18 cellular contexts compared by ENCODE assay signal in the genomic region with DNA sequence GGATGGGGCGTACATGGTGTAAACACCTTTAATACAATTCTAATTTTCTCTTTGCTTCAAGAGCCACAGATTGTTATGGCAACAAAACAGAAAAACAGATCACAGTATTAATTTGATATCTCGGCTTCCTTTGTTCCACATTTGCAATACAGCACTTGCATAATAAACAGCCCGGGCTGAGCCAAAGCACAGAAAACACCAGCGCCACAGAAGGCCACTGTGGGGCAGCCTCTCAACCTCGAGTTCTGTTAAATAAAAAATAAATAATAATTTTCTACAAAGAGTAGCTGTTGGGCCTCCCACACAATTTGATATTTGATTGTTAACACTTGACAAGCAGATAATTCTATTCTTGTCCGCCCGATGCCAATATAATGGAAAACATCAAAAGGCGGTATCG.
DNase-seq lines count a peak whose midpoint lies in the region; ATAC-seq, FAIRE-seq and TF ChIP-seq lines count a peak whose summit lies in the region.
"Had no signal": no experiment of that assay in that cellular context is flagged by ENCODE, and none has a peak within 500 bp of the region (broad histone marks: within the 10 kb centered on the region; RNA-seq: fewer than 3 reads in every experiment).

No MANE protein-coding gene starts in this region.

- H4K20me1 ChIP-seq in H9 (ENCODE audit: control insufficient read depth, insufficient read depth, insufficient read length) = no peaks in the 10 kb centered on the region

- H2AFZ ChIP-seq in H9 (ENCODE audit: low read length) = no peak overlapping the region

- H3K9ac ChIP-seq in H9 (ENCODE audit: extremely low read depth, insufficient read length, low read length) = no peak overlapping the region

- no peaks in the 10 kb centered on the region for H3K79me2 ChIP-seq in H9 (ENCODE audit: insufficient read depth, low read length)

- no peak overlapping the region for H3K4me3 Mint-ChIP-seq in H9
- H3K4me3 Mint-ChIP-seq: B cell; CD8-positive, alpha-beta T cell had no signal

- WGBS in H9 (ENCODE audit: extremely low coverage, insufficient read length, low lambda C conversion rate) = no CpG with 5 or more reads among the region's 9 CpGs
- WGBS in adrenal gland, 4 donors = 54 to 65% (median 58%) methylated on average over 9 of the region's 9 CpGs

- peaks cover 20 to 26% of the 10 kb centered on the region in 2 experiments for H3K9me3 Mint-ChIP-seq in H9
- H3K9me3 Mint-ChIP-seq: CD8-positive, alpha-beta T cell had no signal

- no peak overlapping the region for H4K91ac ChIP-seq in H9 (ENCODE audit: insufficient read length, low read depth, low read length)

- no peak for ATAC-seq in GM18498 (IDR thresholded peaks at IDR 0.05; ENCODE audit: unreplicated experiment)
- ATAC-seq: CD8-positive, alpha-beta T cell had no signal

- intact Hi-C loops in adrenal gland (cut with DNase I) = no loop called here

- no peak overlapping the region for H4K5ac ChIP-seq in H9 (ENCODE audit: insufficient read length, low read depth, low read length)

- H3K56ac ChIP-seq in H9 (ENCODE audit: insufficient read length, low read depth, low read length) = no peak overlapping the region

- TF ChIP-seq CTCF in H9 (conservative IDR thresholded peaks at IDR 0.05) (peak; percentile 34; the same call in 1 of the 3 replicates), adrenal gland (IDR thresholded peaks at IDR 0.05) (no peak)

- no peak overlapping the region for H3T11ph ChIP-seq in H9 (ENCODE audit: low read length)

- peaks cover 0 to 16% (median 2%) of the 10 kb centered on the region in 3 experiments; a peak in 4 of 7 replicates for H3K36me3 Mint-ChIP-seq in H9 (ENCODE audit: insufficient read depth in 1 of 3, low read depth in 3 of 3)
- H3K36me3 Mint-ChIP-seq: CD8-positive, alpha-beta T cell had no signal

- no peak overlapping the region for H3K27ac Mint-ChIP-seq in H9
- H3K27ac Mint-ChIP-seq: B cell; CD8-positive, alpha-beta T cell had no signal

- H3K23me2 ChIP-seq in H9 (ENCODE audit: insufficient read length, low read depth, low read length, poor library complexity, severe bottlenecking) = no peaks in the 10 kb centered on the region

- no peaks in the 10 kb centered on the region for H3K79me1 ChIP-seq in H9 (ENCODE audit: insufficient read depth, low read depth, low read length, poor library complexity, severe bottlenecking)

- H4K8ac ChIP-seq in H9 (replicated peaks; ENCODE audit: insufficient read length, low read depth, low read length) = no peak overlapping the region

- H3K4me2 ChIP-seq in H9 (ENCODE audit: insufficient read depth, insufficient read length, low read length) = no peak overlapping the region

- H3K27me3 ChIP-seq in H9 (ENCODE audit: insufficient read depth, low read length) (no peaks in the 10 kb centered on the region), adrenal gland (no peaks in the 10 kb centered on the region)
- H3K27me3 ChIP-seq: Peyer's patch had no signal

- no peak overlapping the region for H2BK120ac ChIP-seq in H9 (ENCODE audit: low read depth, low read length, poor library complexity, severe bottlenecking)

- H2AK5ac ChIP-seq in H9 (ENCODE audit: insufficient read length, low read length) = no peak overlapping the region

- H2BK5ac ChIP-seq in H9 (ENCODE audit: insufficient read length, low read length) = no peak overlapping the region

- no peak overlapping the region for H3K4me3 ChIP-seq in adrenal gland
- H3K4me3 ChIP-seq: Peyer's patch, SK-N-MC had no signal

- no peak for FAIRE-seq in RCC 7860 (lab: Jason Lieb, UNC)

- no peaks in the 10 kb centered on the region for H3K36me3 ChIP-seq in adrenal gland (replicated peaks in 1 of 2)
- H3K36me3 ChIP-seq: Peyer's patch had no signal

- no peak for TF ChIP-seq POLR2A in adrenal gland (IDR thresholded peaks at IDR 0.05)

- no peak overlapping the region for H3K4ac ChIP-seq in H9 (ENCODE audit: low read depth, low read length)

- no peak overlapping the region for H2BK12ac ChIP-seq in H9 (ENCODE audit: insufficient read length, low read depth, low read length)

- H3K14ac ChIP-seq in H9 (ENCODE audit: insufficient read depth, low read length) = no peak overlapping the region

- no peak overlapping the region for H2BK15ac ChIP-seq in H9 (ENCODE audit: low read depth, low read length)

- no peaks in the 10 kb centered on the region for H3K4me1 ChIP-seq in H9 (ENCODE audit: insufficient read depth, low read length)
- no peaks in the 10 kb centered on the region for H3K4me1 ChIP-seq in adrenal gland (replicated peaks in 1 of 2)
- H3K4me1 ChIP-seq: Peyer's patch had no signal

- peaks cover 2% of the 10 kb centered on the region; the same call in 1 of the 2 replicates for H3K27me3 Mint-ChIP-seq in H9 (ENCODE audit: low read depth)

- DNase-seq in H9 (no peak), adrenal gland (peak in 4 of 7 donors; percentile 14 to 72 (median 34)), medulla oblongata (ENCODE audit: extremely low spot score) (peak; percentile 33), superior temporal gyrus (ENCODE audit: extremely low spot score) (peak; percentile 44), NCI-H226 (no peak), RCC 7860 (ENCODE audit: low spot score) (no peak)
- DNase-seq: CD8-positive, alpha-beta T cell; DMS79; KBM-7; NCI-H1048; NCI-H1436 treated with DMSO at 0.1 percent for 48 hours; NCI-H2081 treated with DMSO at 0.1 percent for 48 hours; NCI-H510A treated with DMSO at 0.1 percent for 48 hours; Right ventricle myocardium superior had no signal

- no peaks in the 10 kb centered on the region for H3K4me1 Mint-ChIP-seq in H9
- H3K4me1 Mint-ChIP-seq: B cell had no signal

- H3K9me3 ChIP-seq in H9 (ENCODE audit: control insufficient read depth, low read depth, low read length) (no peaks in the 10 kb centered on the region), adrenal gland (replicated peaks in 1 of 3) (no peaks in the 10 kb centered on the region)
- H3K9me3 ChIP-seq: Peyer's patch had no signal

- no peak overlapping the region for H3K23ac ChIP-seq in H9 (ENCODE audit: insufficient read length, low read depth, low read length)

- H3K18ac ChIP-seq in H9 (ENCODE audit: insufficient read length, low read depth, low read length) = no peak overlapping the region

- H3K27ac ChIP-seq in H9 (ENCODE audit: insufficient read length, low read depth, low read length) (no peak overlapping the region), adrenal gland (no peak overlapping the region)
- H3K27ac ChIP-seq: Peyer's patch, SK-N-MC had no signal

- H2BK20ac ChIP-seq in H9 (ENCODE audit: low read depth, low read length, poor library complexity, severe bottlenecking) = no peak overlapping the region

Comparison
In these comparisons a context has a peak if more than half of its experiments do, and no peak if none do; other contexts are left out.
1. DNase-seq: peak in adrenal gland (4 of 7), medulla oblongata (single experiment) and superior temporal gyrus (single experiment); none in H9 (single experiment), NCI-H226 (single experiment) and RCC 7860 (single experiment).